In genomic region chr9:2253814-2254550, GRCh38 we compare ENCODE assay signal across 23 cellular contexts.
"Had no signal": no experiment of that assay in that cellular context is flagged by ENCODE, and none has a peak within 500 bp of the region (broad histone marks: within the 10 kb centered on the region; RNA-seq: fewer than 3 reads in every experiment).

No MANE protein-coding gene starts in this region.

- H3K4me3 Mint-ChIP-seq: activated CD4-positive, alpha-beta memory T cell treated with anti-CD3 and anti-CD28 coated beads for 36 hours; activated CD4-positive, alpha-beta T cell treated with anti-CD3 and anti-CD28 coated beads, Interleukin-2, amount 10 ng/mL, durations not matched to agents 7 days and 5 days; activated naive CD4-positive, alpha-beta T cell treated with anti-CD3 and anti-CD28 coated beads for 36 hours; activated naive CD8-positive, alpha-beta T cell; activated T-cell treated with anti-CD3 and anti-CD28 coated beads, Interleukin-2, amount 50 U/mL, for 4 hours; T-helper 17 cell had no signal

- H3K27ac Mint-ChIP-seq: activated CD4-positive, alpha-beta memory T cell treated with anti-CD3 and anti-CD28 coated beads for 36 hours; activated CD4-positive, alpha-beta T cell treated with anti-CD3 and anti-CD28 coated beads, Interleukin-2, amount 10 ng/mL, durations not matched to agents 7 days and 5 days; activated naive CD4-positive, alpha-beta T cell treated with anti-CD3 and anti-CD28 coated beads for 36 hours; activated naive CD8-positive, alpha-beta T cell; T-helper 17 cell had no signal

- H3K4me1 Mint-ChIP-seq: activated CD4-positive, alpha-beta T cell treated with anti-CD3 and anti-CD28 coated beads, Interleukin-2, amount 10 ng/mL, durations not matched to agents 7 days and 5 days; T-helper 17 cell had no signal

- H3K9me3 Mint-ChIP-seq: activated CD4-positive, alpha-beta T cell treated with anti-CD3 and anti-CD28 coated beads, Interleukin-2, amount 10 ng/mL, durations not matched to agents 7 days and 5 days; activated naive CD4-positive, alpha-beta T cell treated with anti-CD3 and anti-CD28 coated beads for 36 hours; activated T-cell treated with anti-CD3 and anti-CD28 coated beads, Interleukin-2, amount 50 U/mL, for 4 hours had no signal

- H3K36me3 Mint-ChIP-seq: activated CD4-positive, alpha-beta memory T cell treated with anti-CD3 and anti-CD28 coated beads for 36 hours had no signal

- ATAC-seq: activated T-cell treated with anti-CD3 and anti-CD28 coated beads, Interleukin-2, amount 50 U/mL, for 4 hours; T-helper 17 cell had no signal

- DNase-seq: activated CD4-positive, alpha-beta memory T cell treated with anti-CD3 and anti-CD28 coated beads for 36 hours; activated CD4-positive, alpha-beta T cell treated with anti-CD3 and anti-CD28 coated beads, Interleukin-2, amount 10 ng/mL, durations not matched to agents 7 days and 5 days; activated CD4-positive, CD25-positive, alpha-beta regulatory T cell; activated CD8-positive, alpha-beta memory T cell treated with anti-CD3 and anti-CD28 coated beads for 24 hours; activated effector memory CD4-positive, alpha-beta T cell treated with anti-CD3 and anti-CD28 coated beads, Interleukin-2, amount 50 U/mL, for 16 hours; activated naive CD4-positive, alpha-beta T cell treated with anti-CD3 and anti-CD28 coated beads for 36 hours; activated T-cell treated with anti-CD3 and anti-CD28 coated beads, Interleukin-2, amount 50 U/mL, for 4 hours; amygdala; cerebellar nuclear complex; KG1; MV-4-11; NCI-H1092 treated with DMSO at 0.1 percent for 48 hours; NCI-H1417 treated with DMSO at 0.1 percent for 48 hours; NCI-H1694 treated with DMSO at 0.1 percent for 48 hours; NCI-H2029 treated with DMSO at 0.1 percent for 48 hours; NCI-H446; NCI-H524 treated with DMSO at 0.1 percent for 48 hours; NCI-H748 treated with DMSO at 0.1 percent for 48 hours; SIG-M5; T-helper 17 cell; T-helper 9 cell had no signal

- H3K27ac ChIP-seq: VCaP had no signal
